ENCODE assay signal across 8 cellular contexts in the genomic region with DNA sequence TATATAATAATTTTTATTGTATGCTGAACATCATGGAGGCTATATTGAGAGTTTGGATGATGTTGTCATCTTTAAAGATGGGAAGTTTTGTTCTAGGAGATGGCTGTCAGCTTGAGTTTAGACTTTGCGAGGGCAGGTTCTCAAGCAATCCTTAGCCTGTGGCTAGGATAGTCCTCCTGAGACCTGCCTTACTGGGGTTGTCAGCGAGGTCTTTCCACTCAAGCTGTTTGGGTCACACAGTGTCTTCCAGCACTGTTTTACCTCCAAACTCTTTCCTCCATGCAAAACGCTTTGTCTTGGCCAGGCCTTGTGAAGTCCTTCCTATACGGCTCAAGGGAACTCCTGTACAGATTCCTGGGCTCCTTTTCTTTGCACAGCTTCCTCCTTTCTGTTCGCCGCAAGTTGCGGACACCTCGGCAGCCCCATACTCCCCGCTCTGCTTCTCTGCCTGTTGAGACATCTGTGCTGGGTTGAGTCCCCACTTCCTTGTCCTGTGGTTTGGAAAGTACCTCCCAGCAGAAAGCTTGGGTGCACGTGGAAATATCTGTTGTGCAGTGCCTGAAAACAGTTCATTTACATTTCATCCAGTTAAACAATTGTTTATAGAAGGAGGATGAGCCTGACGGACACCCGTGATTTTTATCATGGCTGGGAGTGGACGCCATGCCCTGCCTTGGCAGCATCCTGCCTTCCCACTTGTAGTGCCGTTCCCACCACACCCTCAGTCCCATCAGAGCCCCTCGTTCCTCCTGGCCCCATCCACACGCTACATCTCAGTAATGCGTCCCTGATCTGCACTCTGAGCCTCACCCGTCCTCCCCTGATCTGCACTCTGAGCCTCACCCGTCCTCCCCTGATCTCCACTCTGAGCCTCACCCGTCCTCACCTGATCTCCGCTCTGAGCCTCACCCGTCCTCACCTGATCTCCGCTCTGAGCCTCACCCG.
A peak's percentile ranks its signal among the peaks of the same experiment; 100 is the strongest.
DNase-seq lines count a peak whose midpoint lies in the region; ATAC-seq and TF ChIP-seq lines count a peak whose summit lies in the region.

No MANE protein-coding gene starts in this region.

- no peaks in the 10 kb centered on the region for H3K79me2 ChIP-seq in DND-41 (ENCODE audit: insufficient read depth, low read length)

- peaks cover 6% of the 10 kb centered on the region for H3K9me3 ChIP-seq in DND-41 (ENCODE audit: insufficient read depth, low read length, severe bottlenecking)

- no peaks in the 10 kb centered on the region for H3K36me3 ChIP-seq in DND-41 (ENCODE audit: insufficient read depth, low read length)

- peak overlapping the region; percentile 91 for H3K27ac ChIP-seq in DND-41 (ENCODE audit: low read length)

- peak overlapping the region in 1 of 2 experiments; percentile 46; a peak in 2 of 4 replicates for H3K4me3 ChIP-seq in DND-41 (ENCODE audit: low read depth in 1 of 2, low read length in 2 of 2)

- ATAC-seq in DND-41 (ENCODE audit: insufficient read depth, low read depth) (peak; percentile 97), HG03095 (IDR thresholded peaks at IDR 0.05; ENCODE audit: unreplicated experiment) (peak; percentile 78), HG02678 (IDR thresholded peaks at IDR 0.05; ENCODE audit: unreplicated experiment) (no peak)

- H4K20me1 ChIP-seq in DND-41 (ENCODE audit: insufficient read depth, low read length): peaks cover 3% of the 10 kb centered on the region

- H3K9ac ChIP-seq in DND-41 (ENCODE audit: low read depth, low read length): peak overlapping the region; percentile 44

- no peaks in the 10 kb centered on the region for H3K27me3 ChIP-seq in DND-41 (ENCODE audit: insufficient read depth, low read length, poor library complexity)

- TF ChIP-seq CTCF in DND-41 (IDR thresholded peaks at IDR 0.05; ENCODE audit: borderline replicate concordance, extremely low read depth, low read length, poor library complexity, severe bottlenecking): no peak

- H3K4me2 ChIP-seq in DND-41 (ENCODE audit: insufficient read depth, low read length): peak overlapping the region; percentile 64

- H3K4me1 ChIP-seq in DND-41 (ENCODE audit: insufficient read depth, low read length): peaks cover 41% of the 10 kb centered on the region

- H2AFZ ChIP-seq in DND-41 (ENCODE audit: low read depth, low read length): peak overlapping the region; percentile 70

- DNase-seq in DND-41 (peak; percentile 90), globus pallidus (ENCODE audit: low spot score) (peak; percentile 55), NCI-H446 treated with DMSO at 0.1 percent for 48 hours (lab: John Stamatoyannopoulos, UW) (no peak), NCI-H2081 treated with DMSO at 0.1 percent for 48 hours (lab: John Stamatoyannopoulos, UW) (no peak)
- DNase-seq in activated CD4-positive, alpha-beta T cell treated with anti-CD3 and anti-CD28 coated beads for 4 hours: peak; percentile 54 to 56
- peak; percentile 20 for DNase-seq in stimulated activated CD8-positive, alpha-beta memory T cell treated with anti-CD3 and anti-CD28 coated beads, Interleukin-7, amount 100 ng/mL, for 24 hours (ENCODE audit: low read depth)

Comparison
In these comparisons a context has a peak if more than half of its experiments do, and no peak if none do; other contexts are left out.
1. DNase-seq: peak in DND-41 (single experiment), activated CD4-positive, alpha-beta T cell treated with anti-CD3 and anti-CD28 coated beads for 4 hours (2 of 2), globus pallidus (single experiment) and stimulated activated CD8-positive, alpha-beta memory T cell treated with anti-CD3 and anti-CD28 coated beads, Interleukin-7, amount 100 ng/mL, for 24 hours (single experiment); none in NCI-H446 treated with DMSO at 0.1 percent for 48 hours (single experiment) and NCI-H2081 treated with DMSO at 0.1 percent for 48 hours (single experiment).